11 cellular contexts compared by ENCODE assay signal in genomic region chr3:112498916-112499315, GRCh38. TPM values are rescaled to one million over a fixed set of nuclear protein-coding genes. Genes with fewer than 3 reads are reported as not detected.
DNase-seq lines count a peak whose midpoint lies in the region; ATAC-seq, FAIRE-seq and TF ChIP-seq lines count a peak whose summit lies in the region.
"Had no signal": no experiment of that assay in that cellular context is flagged by ENCODE, and none has a peak within 500 bp of the region (broad histone marks: within the 10 kb centered on the region; RNA-seq: fewer than 3 reads in every experiment).

No MANE protein-coding gene starts in this region.

- no peak overlapping the region for H2BK5ac ChIP-seq in mesenchymal stem cell (ENCODE audit: low read depth, low read length, poor library complexity, severe bottlenecking)

- H3K36me3 Mint-ChIP-seq in central memory CD8-positive, alpha-beta T cell (ENCODE audit: insufficient read depth): peaks cover 6% of the 10 kb centered on the region
- no peaks in the 10 kb centered on the region for H3K36me3 Mint-ChIP-seq in progenitor cell of endocrine pancreas (ENCODE audit: insufficient read depth)
- H3K36me3 Mint-ChIP-seq: mesothelial cell of epicardium had no signal

- H3K4me1 ChIP-seq in mesenchymal stem cell (ENCODE audit: control insufficient read depth, insufficient read depth, low read depth, low read length): no peaks in the 10 kb centered on the region

- peaks cover 50% of the 10 kb centered on the region for H3K4me1 Mint-ChIP-seq in central memory CD8-positive, alpha-beta T cell
- no peaks in the 10 kb centered on the region for H3K4me1 Mint-ChIP-seq in progenitor cell of endocrine pancreas (ENCODE audit: low read depth)

- no peaks in the 10 kb centered on the region for H3K27me3 ChIP-seq in mesenchymal stem cell (ENCODE audit: control insufficient read depth in 1 of 2, insufficient read depth in 1 of 2, low read length in 2 of 2)

- peak overlapping the region; percentile 86 for H3K4me3 Mint-ChIP-seq in central memory CD8-positive, alpha-beta T cell
- no peak overlapping the region for H3K4me3 Mint-ChIP-seq in progenitor cell of endocrine pancreas (ENCODE audit: low read depth)
- H3K4me3 Mint-ChIP-seq: mesothelial cell of epicardium had no signal

- no peak overlapping the region for H3K18ac ChIP-seq in mesenchymal stem cell (ENCODE audit: low read depth in 1 of 2, low read length in 2 of 2)

- H3K4me2 ChIP-seq in mesenchymal stem cell (ENCODE audit: low read length, poor library complexity, severe bottlenecking): no peak overlapping the region

- FAIRE-seq in GM12891 (lab: Jason Lieb, UNC): peak; percentile 87

- no peak for TF ChIP-seq CTCF in progenitor cell of endocrine pancreas (IDR thresholded peaks at IDR 0.05; ENCODE audit: unreplicated experiment)

- ATAC-seq in GM21360 (IDR thresholded peaks at IDR 0.05; ENCODE audit: unreplicated experiment) (peak; percentile 12), HG03175 (IDR thresholded peaks at IDR 0.05; ENCODE audit: unreplicated experiment) (peak; percentile 44), Right ventricle myocardium superior (ENCODE audit: poor library complexity) (no peak)
- ATAC-seq in central memory CD8-positive, alpha-beta T cell (replicated peaks; ENCODE audit: extremely low read depth, poor library complexity, severe bottlenecking): peak; percentile 36

- H3K23ac ChIP-seq in mesenchymal stem cell (ENCODE audit: low read length in 2 of 2): no peak overlapping the region

- peak overlapping the region; percentile 88 for H3K27ac Mint-ChIP-seq in central memory CD8-positive, alpha-beta T cell (ENCODE audit: low read depth)
- no peak overlapping the region for H3K27ac Mint-ChIP-seq in progenitor cell of endocrine pancreas
- H3K27ac Mint-ChIP-seq: mesothelial cell of epicardium had no signal

- H2BK12ac ChIP-seq in mesenchymal stem cell (ENCODE audit: low read length in 2 of 2): no peak overlapping the region

- H3K4me3 ChIP-seq in mesenchymal stem cell (ENCODE audit: insufficient read depth in 1 of 2, low read depth in 1 of 2, low read length in 2 of 2): no peak overlapping the region

- peaks cover 5% of the 10 kb centered on the region for H3K9me3 Mint-ChIP-seq in central memory CD8-positive, alpha-beta T cell
- no peaks in the 10 kb centered on the region for H3K9me3 Mint-ChIP-seq in progenitor cell of endocrine pancreas (ENCODE audit: low read depth)

- H3K9ac ChIP-seq in mesenchymal stem cell (ENCODE audit: low read length): no peak overlapping the region

- WGBS in mesenchymal stem cell: 92% methylated on average over 8 of the region's 8 CpGs

- no peaks in the 10 kb centered on the region for H3K79me1 ChIP-seq in mesenchymal stem cell (replicated peaks; ENCODE audit: low read length, poor library complexity, severe bottlenecking)

- H2AFZ ChIP-seq in mesenchymal stem cell (ENCODE audit: low read depth, low read length): no peak overlapping the region

- H2BK120ac ChIP-seq in mesenchymal stem cell (ENCODE audit: low read depth, low read length): no peak overlapping the region

- no peak overlapping the region for H2AK5ac ChIP-seq in mesenchymal stem cell (ENCODE audit: low read length, severe bottlenecking)

- H3K4ac ChIP-seq in mesenchymal stem cell (ENCODE audit: low read depth in 1 of 2, low read length in 2 of 2): no peak overlapping the region

- no peaks in the 10 kb centered on the region for H3K36me3 ChIP-seq in mesenchymal stem cell (ENCODE audit: control insufficient read depth in 1 of 2, insufficient read depth in 2 of 2, low read depth in 1 of 2, low read length in 2 of 2)

- TF ChIP-seq POLR2A in GM12891 (IDR thresholded peaks at IDR 0.05; ENCODE audit: low read depth, low read length): no peak

- H3K9me3 ChIP-seq in mesenchymal stem cell (ENCODE audit: control insufficient read depth, low read length): no peaks in the 10 kb centered on the region

- DNase-seq in GM12891 (ENCODE audit: insufficient read length, low spot score): no peak
- no peak for DNase-seq in central memory CD8-positive, alpha-beta T cell (ENCODE audit: low spot score in 2 of 2)
- DNase-seq in COR-L47 (lab: John Stamatoyannopoulos, UW): no peak
- DNase-seq in mesenchymal stem cell: no peak
- no peak for DNase-seq in progenitor cell of endocrine pancreas (ENCODE audit: low spot score, unreplicated experiment)
- DNase-seq in Right ventricle myocardium superior: no peak
- DNase-seq: DMS153, NCI-H524 had no signal

- no peaks in the 10 kb centered on the region for H3K27me3 Mint-ChIP-seq in central memory CD8-positive, alpha-beta T cell
- H3K27me3 Mint-ChIP-seq in progenitor cell of endocrine pancreas: no peaks in the 10 kb centered on the region

- H3K27ac ChIP-seq in mesenchymal stem cell (ENCODE audit: low read length, poor library complexity, severe bottlenecking): no peak overlapping the region

- H3K14ac ChIP-seq in mesenchymal stem cell (ENCODE audit: low read length in 2 of 2): no peak overlapping the region

- H2BK15ac ChIP-seq in mesenchymal stem cell (ENCODE audit: low read depth, poor library complexity, severe bottlenecking): no peak overlapping the region

- no peak overlapping the region for H4K91ac ChIP-seq in mesenchymal stem cell (ENCODE audit: low read length)

- intact Hi-C loops in Right ventricle myocardium superior (cut with DNase I): no loop called here

- no peak overlapping the region for H4K8ac ChIP-seq in mesenchymal stem cell (ENCODE audit: low read length)

TF ChIP-seq in GM12891, 5 proteins besides CTCF, POLR2A, EP300 and RAD21:
- TF ChIP-seq SPI1 (IDR thresholded peaks at IDR 0.05; ENCODE audit: low read depth, low read length) (peak; percentile 2; the same call in 1 of the 2 replicates), TAF1 (IDR thresholded peaks at IDR 0.05; ENCODE audit: low read depth, low read length) (no peak)

RNA-seq across cellular contexts. Expression of gene BTLA, which starts 0.4 kb away (rescaled TPM):
- polyA plus RNA-seq in GM12891 (2012; ENCODE audit: low read depth, missing spikeins): 41.7 TPM
- polyA plus RNA-seq in mesenchymal stem cell (2013, experiment 1 of 2): not detected
- not detected for polyA plus RNA-seq in mesenchymal stem cell (2013, experiment 2 of 2)
- total RNA-seq in progenitor cell of endocrine pancreas (not detected in 2 replicates), Right ventricle myocardium superior (not detected)
- total RNA-seq: mesothelial cell of epicardium had no signal
